ENCODE assay signal across 1 cellular context in the genomic region with DNA sequence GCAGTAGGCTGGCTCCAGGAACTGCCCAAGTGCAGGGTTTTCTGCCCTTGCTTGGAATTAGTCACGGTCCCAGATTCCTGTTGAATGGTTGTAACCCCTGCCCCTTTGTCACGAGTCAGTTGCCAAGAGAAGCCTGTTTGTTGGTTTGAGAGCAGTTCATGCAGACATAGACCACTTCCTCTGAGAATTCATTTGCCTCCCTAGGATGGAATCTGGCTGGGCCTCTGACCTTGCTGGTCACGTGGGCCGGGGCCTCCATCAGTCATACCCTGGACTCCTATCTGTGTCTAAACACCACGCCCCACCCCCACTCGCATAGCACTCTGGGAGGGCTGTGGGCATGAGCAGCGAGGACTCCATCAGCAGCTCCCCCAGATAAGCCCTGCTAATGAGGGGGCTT.
TF ChIP-seq lines count a peak whose summit lies in the region.
"Not testable (repeated sequence)": the region's sequence is repeated elsewhere in the genome, so short reads cannot be mapped to it uniquely, and the experiment has no call there.

No MANE protein-coding gene starts in this region.

TF ChIP-seq in K562, 482 proteins besides CTCF, POLR2A, EP300 and RAD21 (continued from another document and continues in another):
- TF ChIP-seq, protein P1, sequence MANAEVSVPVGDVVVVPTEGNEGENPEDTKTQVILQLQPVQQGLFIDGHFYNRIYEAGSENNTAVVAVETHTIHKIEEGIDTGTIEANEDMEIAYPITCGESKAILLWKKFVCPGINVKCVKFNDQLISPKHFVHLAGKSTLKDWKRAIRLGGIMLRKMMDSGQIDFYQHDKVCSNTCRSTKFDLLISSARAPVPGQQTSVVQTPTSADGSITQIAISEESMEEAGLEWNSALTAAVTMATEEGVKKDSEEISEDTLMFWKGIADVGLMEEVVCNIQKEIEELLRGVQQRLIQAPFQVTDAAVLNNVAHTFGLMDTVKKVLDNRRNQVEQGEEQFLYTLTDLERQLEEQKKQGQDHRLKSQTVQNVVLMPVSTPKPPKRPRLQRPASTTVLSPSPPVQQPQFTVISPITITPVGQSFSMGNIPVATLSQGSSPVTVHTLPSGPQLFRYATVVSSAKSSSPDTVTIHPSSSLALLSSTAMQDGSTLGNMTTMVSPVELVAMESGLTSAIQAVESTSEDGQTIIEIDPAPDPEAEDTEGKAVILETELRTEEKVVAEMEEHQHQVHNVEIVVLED (CRISPR knock-in tag; IDR thresholded peaks at IDR 0.05) = peak; percentile 55; the same call in 1 of the 2 replicates
- TF ChIP-seq TARDBP (IDR thresholded peaks at IDR 0.05) (peak; percentile 95), PHF21A (IDR thresholded peaks at IDR 0.05; ENCODE audit: borderline replicate concordance, low read depth) (peak; percentile 97), ERF (CRISPR knock-in tag; IDR thresholded peaks at IDR 0.05) (peak; percentile 89; the same call in 1 of the 2 replicates), ELF4 (CRISPR knock-in tag; IDR thresholded peaks at IDR 0.05) (peak; percentile 87), BHLHE40 (IDR thresholded peaks at IDR 0.05; ENCODE audit: low read length) (peak; percentile 40; the same call in 1 of the 2 replicates), ZNF766 (CRISPR knock-in tag; conservative IDR thresholded peaks at IDR 0.05) (0 out of 2 replicates have a peak, but pooled peaks have one; percentile 40), ZNF79 (CRISPR knock-in tag; IDR thresholded peaks at IDR 0.05; ENCODE audit: low read depth) (peak; percentile 69), HIVEP1 (CRISPR knock-in tag; IDR thresholded peaks at IDR 0.05) (peak; percentile 93), ZNF57 (CRISPR knock-in tag; IDR thresholded peaks at IDR 0.05) (0 out of 2 replicates have a peak, but pooled peaks have one; percentile 14), TCFL5 (CRISPR knock-in tag; conservative IDR thresholded peaks at IDR 0.05) (peak; percentile 85), ZNF586 (CRISPR knock-in tag; conservative IDR thresholded peaks at IDR 0.05) (0 out of 2 replicates have a peak, but pooled peaks have one; percentile 21), ZNF41 (CRISPR knock-in tag; conservative IDR thresholded peaks at IDR 0.05) (peak; percentile 87), BCL6 (CRISPR knock-in tag; IDR thresholded peaks at IDR 0.05) (peak; percentile 79; the same call in 1 of the 2 replicates), KLF6 (CRISPR knock-in tag; IDR thresholded peaks at IDR 0.05; ENCODE audit: borderline replicate concordance) (peak; percentile 87)
- TF ChIP-seq, protein P2, sequence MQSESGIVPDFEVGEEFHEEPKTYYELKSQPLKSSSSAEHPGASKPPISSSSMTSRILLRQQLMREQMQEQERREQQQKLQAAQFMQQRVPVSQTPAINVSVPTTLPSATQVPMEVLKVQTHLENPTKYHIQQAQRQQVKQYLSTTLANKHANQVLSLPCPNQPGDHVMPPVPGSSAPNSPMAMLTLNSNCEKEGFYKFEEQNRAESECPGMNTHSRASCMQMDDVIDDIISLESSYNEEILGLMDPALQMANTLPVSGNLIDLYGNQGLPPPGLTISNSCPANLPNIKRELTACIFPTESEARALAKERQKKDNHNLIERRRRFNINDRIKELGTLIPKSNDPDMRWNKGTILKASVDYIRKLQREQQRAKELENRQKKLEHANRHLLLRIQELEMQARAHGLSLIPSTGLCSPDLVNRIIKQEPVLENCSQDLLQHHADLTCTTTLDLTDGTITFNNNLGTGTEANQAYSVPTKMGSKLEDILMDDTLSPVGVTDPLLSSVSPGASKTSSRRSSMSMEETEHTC (IDR thresholded peaks at IDR 0.05) = 0 out of 2 replicates have a peak, but pooled peaks have one; percentile 32
- TF ChIP-seq, protein P3, sequence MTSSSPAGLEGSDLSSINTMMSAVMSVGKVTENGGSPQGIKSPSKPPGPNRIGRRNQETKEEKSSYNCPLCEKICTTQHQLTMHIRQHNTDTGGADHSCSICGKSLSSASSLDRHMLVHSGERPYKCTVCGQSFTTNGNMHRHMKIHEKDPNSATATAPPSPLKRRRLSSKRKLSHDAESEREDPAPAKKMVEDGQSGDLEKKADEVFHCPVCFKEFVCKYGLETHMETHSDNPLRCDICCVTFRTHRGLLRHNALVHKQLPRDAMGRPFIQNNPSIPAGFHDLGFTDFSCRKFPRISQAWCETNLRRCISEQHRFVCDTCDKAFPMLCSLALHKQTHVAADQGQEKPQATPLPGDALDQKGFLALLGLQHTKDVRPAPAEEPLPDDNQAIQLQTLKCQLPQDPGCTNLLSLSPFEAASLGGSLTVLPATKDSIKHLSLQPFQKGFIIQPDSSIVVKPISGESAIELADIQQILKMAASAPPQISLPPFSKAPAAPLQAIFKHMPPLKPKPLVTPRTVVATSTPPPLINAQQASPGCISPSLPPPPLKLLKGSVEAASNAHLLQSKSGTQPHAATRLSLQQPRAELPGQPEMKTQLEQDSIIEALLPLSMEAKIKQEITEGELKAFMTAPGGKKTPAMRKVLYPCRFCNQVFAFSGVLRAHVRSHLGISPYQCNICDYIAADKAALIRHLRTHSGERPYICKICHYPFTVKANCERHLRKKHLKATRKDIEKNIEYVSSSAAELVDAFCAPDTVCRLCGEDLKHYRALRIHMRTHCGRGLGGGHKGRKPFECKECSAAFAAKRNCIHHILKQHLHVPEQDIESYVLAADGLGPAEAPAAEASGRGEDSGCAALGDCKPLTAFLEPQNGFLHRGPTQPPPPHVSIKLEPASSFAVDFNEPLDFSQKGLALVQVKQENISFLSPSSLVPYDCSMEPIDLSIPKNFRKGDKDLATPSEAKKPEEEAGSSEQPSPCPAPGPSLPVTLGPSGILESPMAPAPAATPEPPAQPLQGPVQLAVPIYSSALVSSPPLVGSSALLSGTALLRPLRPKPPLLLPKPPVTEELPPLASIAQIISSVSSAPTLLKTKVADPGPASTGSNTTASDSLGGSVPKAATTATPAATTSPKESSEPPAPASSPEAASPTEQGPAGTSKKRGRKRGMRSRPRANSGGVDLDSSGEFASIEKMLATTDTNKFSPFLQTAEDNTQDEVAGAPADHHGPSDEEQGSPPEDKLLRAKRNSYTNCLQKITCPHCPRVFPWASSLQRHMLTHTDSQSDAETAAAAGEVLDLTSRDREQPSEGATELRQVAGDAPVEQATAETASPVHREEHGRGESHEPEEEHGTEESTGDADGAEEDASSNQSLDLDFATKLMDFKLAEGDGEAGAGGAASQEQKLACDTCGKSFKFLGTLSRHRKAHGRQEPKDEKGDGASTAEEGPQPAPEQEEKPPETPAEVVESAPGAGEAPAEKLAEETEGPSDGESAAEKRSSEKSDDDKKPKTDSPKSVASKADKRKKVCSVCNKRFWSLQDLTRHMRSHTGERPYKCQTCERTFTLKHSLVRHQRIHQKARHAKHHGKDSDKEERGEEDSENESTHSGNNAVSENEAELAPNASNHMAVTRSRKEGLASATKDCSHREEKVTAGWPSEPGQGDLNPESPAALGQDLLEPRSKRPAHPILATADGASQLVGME (CRISPR knock-in tag; IDR thresholded peaks at IDR 0.05) = peak; percentile 99
- TF ChIP-seq, protein P4, sequence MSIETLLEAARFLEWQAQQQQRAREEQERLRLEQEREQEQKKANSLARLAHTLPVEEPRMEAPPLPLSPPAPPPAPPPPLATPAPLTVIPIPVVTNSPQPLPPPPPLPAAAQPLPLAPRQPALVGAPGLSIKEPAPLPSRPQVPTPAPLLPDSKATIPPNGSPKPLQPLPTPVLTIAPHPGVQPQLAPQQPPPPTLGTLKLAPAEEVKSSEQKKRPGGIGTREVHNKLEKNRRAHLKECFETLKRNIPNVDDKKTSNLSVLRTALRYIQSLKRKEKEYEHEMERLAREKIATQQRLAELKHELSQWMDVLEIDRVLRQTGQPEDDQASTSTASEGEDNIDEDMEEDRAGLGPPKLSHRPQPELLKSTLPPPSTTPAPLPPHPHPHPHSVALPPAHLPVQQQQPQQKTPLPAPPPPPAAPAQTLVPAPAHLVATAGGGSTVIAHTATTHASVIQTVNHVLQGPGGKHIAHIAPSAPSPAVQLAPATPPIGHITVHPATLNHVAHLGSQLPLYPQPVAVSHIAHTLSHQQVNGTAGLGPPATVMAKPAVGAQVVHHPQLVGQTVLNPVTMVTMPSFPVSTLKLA (conservative IDR thresholded peaks at IDR 0.05) = 0 out of 4 replicates have a peak, but pooled peaks of 1 of the 2 experiments have one; percentile 52
- TF ChIP-seq, protein P5, sequence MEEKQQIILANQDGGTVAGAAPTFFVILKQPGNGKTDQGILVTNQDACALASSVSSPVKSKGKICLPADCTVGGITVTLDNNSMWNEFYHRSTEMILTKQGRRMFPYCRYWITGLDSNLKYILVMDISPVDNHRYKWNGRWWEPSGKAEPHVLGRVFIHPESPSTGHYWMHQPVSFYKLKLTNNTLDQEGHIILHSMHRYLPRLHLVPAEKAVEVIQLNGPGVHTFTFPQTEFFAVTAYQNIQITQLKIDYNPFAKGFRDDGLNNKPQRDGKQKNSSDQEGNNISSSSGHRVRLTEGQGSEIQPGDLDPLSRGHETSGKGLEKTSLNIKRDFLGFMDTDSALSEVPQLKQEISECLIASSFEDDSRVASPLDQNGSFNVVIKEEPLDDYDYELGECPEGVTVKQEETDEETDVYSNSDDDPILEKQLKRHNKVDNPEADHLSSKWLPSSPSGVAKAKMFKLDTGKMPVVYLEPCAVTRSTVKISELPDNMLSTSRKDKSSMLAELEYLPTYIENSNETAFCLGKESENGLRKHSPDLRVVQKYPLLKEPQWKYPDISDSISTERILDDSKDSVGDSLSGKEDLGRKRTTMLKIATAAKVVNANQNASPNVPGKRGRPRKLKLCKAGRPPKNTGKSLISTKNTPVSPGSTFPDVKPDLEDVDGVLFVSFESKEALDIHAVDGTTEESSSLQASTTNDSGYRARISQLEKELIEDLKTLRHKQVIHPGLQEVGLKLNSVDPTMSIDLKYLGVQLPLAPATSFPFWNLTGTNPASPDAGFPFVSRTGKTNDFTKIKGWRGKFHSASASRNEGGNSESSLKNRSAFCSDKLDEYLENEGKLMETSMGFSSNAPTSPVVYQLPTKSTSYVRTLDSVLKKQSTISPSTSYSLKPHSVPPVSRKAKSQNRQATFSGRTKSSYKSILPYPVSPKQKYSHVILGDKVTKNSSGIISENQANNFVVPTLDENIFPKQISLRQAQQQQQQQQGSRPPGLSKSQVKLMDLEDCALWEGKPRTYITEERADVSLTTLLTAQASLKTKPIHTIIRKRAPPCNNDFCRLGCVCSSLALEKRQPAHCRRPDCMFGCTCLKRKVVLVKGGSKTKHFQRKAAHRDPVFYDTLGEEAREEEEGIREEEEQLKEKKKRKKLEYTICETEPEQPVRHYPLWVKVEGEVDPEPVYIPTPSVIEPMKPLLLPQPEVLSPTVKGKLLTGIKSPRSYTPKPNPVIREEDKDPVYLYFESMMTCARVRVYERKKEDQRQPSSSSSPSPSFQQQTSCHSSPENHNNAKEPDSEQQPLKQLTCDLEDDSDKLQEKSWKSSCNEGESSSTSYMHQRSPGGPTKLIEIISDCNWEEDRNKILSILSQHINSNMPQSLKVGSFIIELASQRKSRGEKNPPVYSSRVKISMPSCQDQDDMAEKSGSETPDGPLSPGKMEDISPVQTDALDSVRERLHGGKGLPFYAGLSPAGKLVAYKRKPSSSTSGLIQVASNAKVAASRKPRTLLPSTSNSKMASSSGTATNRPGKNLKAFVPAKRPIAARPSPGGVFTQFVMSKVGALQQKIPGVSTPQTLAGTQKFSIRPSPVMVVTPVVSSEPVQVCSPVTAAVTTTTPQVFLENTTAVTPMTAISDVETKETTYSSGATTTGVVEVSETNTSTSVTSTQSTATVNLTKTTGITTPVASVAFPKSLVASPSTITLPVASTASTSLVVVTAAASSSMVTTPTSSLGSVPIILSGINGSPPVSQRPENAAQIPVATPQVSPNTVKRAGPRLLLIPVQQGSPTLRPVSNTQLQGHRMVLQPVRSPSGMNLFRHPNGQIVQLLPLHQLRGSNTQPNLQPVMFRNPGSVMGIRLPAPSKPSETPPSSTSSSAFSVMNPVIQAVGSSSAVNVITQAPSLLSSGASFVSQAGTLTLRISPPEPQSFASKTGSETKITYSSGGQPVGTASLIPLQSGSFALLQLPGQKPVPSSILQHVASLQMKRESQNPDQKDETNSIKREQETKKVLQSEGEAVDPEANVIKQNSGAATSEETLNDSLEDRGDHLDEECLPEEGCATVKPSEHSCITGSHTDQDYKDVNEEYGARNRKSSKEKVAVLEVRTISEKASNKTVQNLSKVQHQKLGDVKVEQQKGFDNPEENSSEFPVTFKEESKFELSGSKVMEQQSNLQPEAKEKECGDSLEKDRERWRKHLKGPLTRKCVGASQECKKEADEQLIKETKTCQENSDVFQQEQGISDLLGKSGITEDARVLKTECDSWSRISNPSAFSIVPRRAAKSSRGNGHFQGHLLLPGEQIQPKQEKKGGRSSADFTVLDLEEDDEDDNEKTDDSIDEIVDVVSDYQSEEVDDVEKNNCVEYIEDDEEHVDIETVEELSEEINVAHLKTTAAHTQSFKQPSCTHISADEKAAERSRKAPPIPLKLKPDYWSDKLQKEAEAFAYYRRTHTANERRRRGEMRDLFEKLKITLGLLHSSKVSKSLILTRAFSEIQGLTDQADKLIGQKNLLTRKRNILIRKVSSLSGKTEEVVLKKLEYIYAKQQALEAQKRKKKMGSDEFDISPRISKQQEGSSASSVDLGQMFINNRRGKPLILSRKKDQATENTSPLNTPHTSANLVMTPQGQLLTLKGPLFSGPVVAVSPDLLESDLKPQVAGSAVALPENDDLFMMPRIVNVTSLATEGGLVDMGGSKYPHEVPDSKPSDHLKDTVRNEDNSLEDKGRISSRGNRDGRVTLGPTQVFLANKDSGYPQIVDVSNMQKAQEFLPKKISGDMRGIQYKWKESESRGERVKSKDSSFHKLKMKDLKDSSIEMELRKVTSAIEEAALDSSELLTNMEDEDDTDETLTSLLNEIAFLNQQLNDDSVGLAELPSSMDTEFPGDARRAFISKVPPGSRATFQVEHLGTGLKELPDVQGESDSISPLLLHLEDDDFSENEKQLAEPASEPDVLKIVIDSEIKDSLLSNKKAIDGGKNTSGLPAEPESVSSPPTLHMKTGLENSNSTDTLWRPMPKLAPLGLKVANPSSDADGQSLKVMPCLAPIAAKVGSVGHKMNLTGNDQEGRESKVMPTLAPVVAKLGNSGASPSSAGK (IDR thresholded peaks at IDR 0.05) = peak; percentile 39
- TF ChIP-seq, protein P6, sequence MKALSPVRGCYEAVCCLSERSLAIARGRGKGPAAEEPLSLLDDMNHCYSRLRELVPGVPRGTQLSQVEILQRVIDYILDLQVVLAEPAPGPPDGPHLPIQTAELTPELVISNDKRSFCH (CRISPR knock-in tag; IDR thresholded peaks at IDR 0.05) = not testable (repeated sequence)
- TF ChIP-seq, protein P6 (tag; IDR thresholded peaks at IDR 0.05) = peak; percentile 80; the same call in 1 of the 2 replicates
- TF ChIP-seq, protein P7, sequence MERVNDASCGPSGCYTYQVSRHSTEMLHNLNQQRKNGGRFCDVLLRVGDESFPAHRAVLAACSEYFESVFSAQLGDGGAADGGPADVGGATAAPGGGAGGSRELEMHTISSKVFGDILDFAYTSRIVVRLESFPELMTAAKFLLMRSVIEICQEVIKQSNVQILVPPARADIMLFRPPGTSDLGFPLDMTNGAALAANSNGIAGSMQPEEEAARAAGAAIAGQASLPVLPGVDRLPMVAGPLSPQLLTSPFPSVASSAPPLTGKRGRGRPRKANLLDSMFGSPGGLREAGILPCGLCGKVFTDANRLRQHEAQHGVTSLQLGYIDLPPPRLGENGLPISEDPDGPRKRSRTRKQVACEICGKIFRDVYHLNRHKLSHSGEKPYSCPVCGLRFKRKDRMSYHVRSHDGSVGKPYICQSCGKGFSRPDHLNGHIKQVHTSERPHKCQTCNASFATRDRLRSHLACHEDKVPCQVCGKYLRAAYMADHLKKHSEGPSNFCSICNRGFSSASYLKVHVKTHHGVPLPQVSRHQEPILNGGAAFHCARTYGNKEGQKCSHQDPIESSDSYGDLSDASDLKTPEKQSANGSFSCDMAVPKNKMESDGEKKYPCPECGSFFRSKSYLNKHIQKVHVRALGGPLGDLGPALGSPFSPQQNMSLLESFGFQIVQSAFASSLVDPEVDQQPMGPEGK (CRISPR knock-in tag; IDR thresholded peaks at IDR 0.05; ENCODE audit: borderline replicate concordance) = peak; percentile 57
